ENCODE assay signal across 4 cellular contexts in genomic region chr6:136973781-136974180, GRCh38. TPM values are rescaled to one million over a fixed set of nuclear protein-coding genes. Genes with fewer than 3 reads are reported as not detected.
"Had no signal": no experiment of that assay in that cellular context is flagged by ENCODE, and none has a peak within 500 bp of the region (broad histone marks: within the 10 kb centered on the region; RNA-seq: fewer than 3 reads in every experiment).

No MANE protein-coding gene starts in this region.

RNA-seq across cellular contexts. Expression of gene SLC35D3, which starts 51.7 kb away (rescaled TPM):
- total RNA-seq: K562, M059J, SK-MEL-5, T-cell had no signal
